25 cellular contexts compared by ENCODE assay signal in the genomic region with DNA sequence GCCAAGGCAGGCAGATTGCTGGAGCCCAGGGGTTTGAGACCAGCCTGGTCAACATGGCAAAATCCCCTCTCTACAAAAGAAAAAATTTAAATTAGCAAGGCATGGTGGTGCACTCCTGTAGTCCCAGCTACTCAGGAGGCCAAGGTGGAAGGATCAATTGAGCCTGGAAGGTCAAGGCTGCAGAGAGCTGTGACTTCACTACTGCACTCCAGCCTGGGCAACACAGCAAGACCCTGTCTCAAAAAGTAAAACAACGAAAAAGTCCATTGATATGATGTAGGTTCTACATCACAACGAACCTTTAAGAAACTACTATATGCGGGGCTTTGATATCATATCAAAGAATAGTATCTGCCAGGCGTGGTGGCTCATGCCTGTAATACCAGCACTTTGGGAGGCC. TPM values are rescaled to one million over a fixed set of nuclear protein-coding genes. Genes with fewer than 3 reads are reported as not detected.
"Had no signal": no experiment of that assay in that cellular context is flagged by ENCODE, and none has a peak within 500 bp of the region (broad histone marks: within the 10 kb centered on the region; RNA-seq: fewer than 3 reads in every experiment).

No MANE protein-coding gene starts in this region.

- ATAC-seq: stimulated activated memory B cell treated with anti-CD40 and anti-IgM and Interleukin-4, amounts not matched to agents 10 μg/mL and 1 μg/mL and 100 μg/mL, for 72 hours; stimulated activated naive CD8-positive, alpha-beta T cell treated with anti-CD3 and anti-CD28 coated beads, Interleukin-15, Interleukin-2, amounts not matched to agents 100 U/mL and 50 U/mL, for 24 hours had no signal

- H3K9me3 Mint-ChIP-seq: endodermal cell; nephron; neural progenitor cell; stimulated activated memory B cell treated with anti-CD40 and anti-IgM and Interleukin-4, amounts not matched to agents 10 μg/mL and 1 μg/mL and 100 μg/mL, for 72 hours had no signal

- H3K36me3 Mint-ChIP-seq: neural progenitor cell had no signal

- DNase-seq: effector CD8-positive, alpha-beta T cell; endodermal cell; foreskin fibroblast; gastrocnemius medialis; head of caudate nucleus; mesendoderm; midbrain; naive thymus-derived CD4-positive, alpha-beta T cell; occipital lobe; ovary; psoas muscle; right cardiac atrium; stimulated activated CD4-positive, alpha-beta T cell treated with anti-CD3 and anti-CD28 coated beads, Interleukin-4, amount 100 ng/mL, for 4 hours; stimulated activated naive CD8-positive, alpha-beta T cell treated with anti-CD3 and anti-CD28 coated beads, Interleukin-15, Interleukin-2, amounts not matched to agents 100 U/mL and 50 U/mL, for 24 hours; substantia nigra; testis; tibial artery; upper lobe of left lung had no signal

- H3K27ac Mint-ChIP-seq: endodermal cell; naive thymus-derived CD4-positive, alpha-beta T cell; nephron; stimulated activated memory B cell treated with anti-CD40 and anti-IgM and Interleukin-4, amounts not matched to agents 10 μg/mL and 1 μg/mL and 100 μg/mL, for 72 hours had no signal

- H3K27me3 ChIP-seq: gastrocnemius medialis, neural progenitor cell, ovary, spleen, testis, tibial artery, upper lobe of left lung had no signal

- H3K36me3 ChIP-seq: gastrocnemius medialis, neural progenitor cell, ovary, tibial artery, upper lobe of left lung had no signal

- H3K27me3 Mint-ChIP-seq: stimulated activated memory B cell treated with anti-CD40 and anti-IgM and Interleukin-4, amounts not matched to agents 10 μg/mL and 1 μg/mL and 100 μg/mL, for 72 hours had no signal

- H3K9me3 ChIP-seq: gastrocnemius medialis, ovary, psoas muscle, spleen, testis, tibial artery, upper lobe of left lung had no signal

- H3K4me3 ChIP-seq: gastrocnemius medialis, neural progenitor cell, ovary, psoas muscle, skin epidermis, spleen, testis, tibial artery, upper lobe of left lung had no signal

- H3K4me1 Mint-ChIP-seq: endodermal cell, neural progenitor cell had no signal

- H3K4me3 Mint-ChIP-seq: endodermal cell; naive thymus-derived CD4-positive, alpha-beta T cell; nephron; neural progenitor cell; stimulated activated memory B cell treated with anti-CD40 and anti-IgM and Interleukin-4, amounts not matched to agents 10 μg/mL and 1 μg/mL and 100 μg/mL, for 72 hours had no signal

- H3K4me1 ChIP-seq: gastrocnemius medialis, neural progenitor cell, psoas muscle, tibial artery had no signal

- H3K27ac ChIP-seq: epithelial cell of prostate, gastrocnemius medialis, neural progenitor cell, ovary, psoas muscle, testis, tibial artery had no signal

RNA-seq across cellular contexts. Expression of a gene that starts 20.9 kb away (rescaled TPM):
- total RNA-seq: glomerular endothelial cell had no signal
